ENCODE assay signal across 1 cellular context in the genomic region with DNA sequence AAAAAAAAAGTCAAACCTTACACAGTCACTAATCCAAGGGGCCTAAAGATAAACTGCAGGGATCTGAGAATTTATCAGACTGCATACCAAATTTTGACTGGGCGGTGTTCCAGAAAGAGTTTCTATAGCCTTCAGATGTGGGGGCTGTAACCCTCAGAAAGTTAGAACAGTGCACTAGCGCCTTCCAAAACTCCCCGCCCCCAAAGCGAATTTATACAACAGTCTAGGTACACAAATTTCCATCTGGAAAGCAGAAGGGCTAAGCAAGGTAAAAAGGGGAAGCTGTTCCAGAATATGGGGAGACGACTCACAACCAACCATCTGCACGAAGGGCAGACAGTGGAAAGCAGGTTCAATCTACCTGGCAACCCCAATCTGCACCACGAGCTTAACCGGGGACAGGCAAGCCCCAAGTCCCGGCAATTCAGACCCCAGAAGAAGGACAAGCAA.
TF ChIP-seq lines count a peak whose summit lies in the region.

No MANE protein-coding gene starts in this region.

TF ChIP-seq in GM23338, 12 proteins besides CTCF, POLR2A, EP300 and RAD21 (continued from another document):
- TF ChIP-seq, protein P1, sequence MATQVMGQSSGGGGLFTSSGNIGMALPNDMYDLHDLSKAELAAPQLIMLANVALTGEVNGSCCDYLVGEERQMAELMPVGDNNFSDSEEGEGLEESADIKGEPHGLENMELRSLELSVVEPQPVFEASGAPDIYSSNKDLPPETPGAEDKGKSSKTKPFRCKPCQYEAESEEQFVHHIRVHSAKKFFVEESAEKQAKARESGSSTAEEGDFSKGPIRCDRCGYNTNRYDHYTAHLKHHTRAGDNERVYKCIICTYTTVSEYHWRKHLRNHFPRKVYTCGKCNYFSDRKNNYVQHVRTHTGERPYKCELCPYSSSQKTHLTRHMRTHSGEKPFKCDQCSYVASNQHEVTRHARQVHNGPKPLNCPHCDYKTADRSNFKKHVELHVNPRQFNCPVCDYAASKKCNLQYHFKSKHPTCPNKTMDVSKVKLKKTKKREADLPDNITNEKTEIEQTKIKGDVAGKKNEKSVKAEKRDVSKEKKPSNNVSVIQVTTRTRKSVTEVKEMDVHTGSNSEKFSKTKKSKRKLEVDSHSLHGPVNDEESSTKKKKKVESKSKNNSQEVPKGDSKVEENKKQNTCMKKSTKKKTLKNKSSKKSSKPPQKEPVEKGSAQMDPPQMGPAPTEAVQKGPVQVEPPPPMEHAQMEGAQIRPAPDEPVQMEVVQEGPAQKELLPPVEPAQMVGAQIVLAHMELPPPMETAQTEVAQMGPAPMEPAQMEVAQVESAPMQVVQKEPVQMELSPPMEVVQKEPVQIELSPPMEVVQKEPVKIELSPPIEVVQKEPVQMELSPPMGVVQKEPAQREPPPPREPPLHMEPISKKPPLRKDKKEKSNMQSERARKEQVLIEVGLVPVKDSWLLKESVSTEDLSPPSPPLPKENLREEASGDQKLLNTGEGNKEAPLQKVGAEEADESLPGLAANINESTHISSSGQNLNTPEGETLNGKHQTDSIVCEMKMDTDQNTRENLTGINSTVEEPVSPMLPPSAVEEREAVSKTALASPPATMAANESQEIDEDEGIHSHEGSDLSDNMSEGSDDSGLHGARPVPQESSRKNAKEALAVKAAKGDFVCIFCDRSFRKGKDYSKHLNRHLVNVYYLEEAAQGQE (IDR thresholded peaks at IDR 0.05; ENCODE audit: unreplicated experiment) = no peak
- TF ChIP-seq JUNB (IDR thresholded peaks at IDR 0.05; ENCODE audit: unreplicated experiment) = no peak
- TF ChIP-seq, protein P2, sequence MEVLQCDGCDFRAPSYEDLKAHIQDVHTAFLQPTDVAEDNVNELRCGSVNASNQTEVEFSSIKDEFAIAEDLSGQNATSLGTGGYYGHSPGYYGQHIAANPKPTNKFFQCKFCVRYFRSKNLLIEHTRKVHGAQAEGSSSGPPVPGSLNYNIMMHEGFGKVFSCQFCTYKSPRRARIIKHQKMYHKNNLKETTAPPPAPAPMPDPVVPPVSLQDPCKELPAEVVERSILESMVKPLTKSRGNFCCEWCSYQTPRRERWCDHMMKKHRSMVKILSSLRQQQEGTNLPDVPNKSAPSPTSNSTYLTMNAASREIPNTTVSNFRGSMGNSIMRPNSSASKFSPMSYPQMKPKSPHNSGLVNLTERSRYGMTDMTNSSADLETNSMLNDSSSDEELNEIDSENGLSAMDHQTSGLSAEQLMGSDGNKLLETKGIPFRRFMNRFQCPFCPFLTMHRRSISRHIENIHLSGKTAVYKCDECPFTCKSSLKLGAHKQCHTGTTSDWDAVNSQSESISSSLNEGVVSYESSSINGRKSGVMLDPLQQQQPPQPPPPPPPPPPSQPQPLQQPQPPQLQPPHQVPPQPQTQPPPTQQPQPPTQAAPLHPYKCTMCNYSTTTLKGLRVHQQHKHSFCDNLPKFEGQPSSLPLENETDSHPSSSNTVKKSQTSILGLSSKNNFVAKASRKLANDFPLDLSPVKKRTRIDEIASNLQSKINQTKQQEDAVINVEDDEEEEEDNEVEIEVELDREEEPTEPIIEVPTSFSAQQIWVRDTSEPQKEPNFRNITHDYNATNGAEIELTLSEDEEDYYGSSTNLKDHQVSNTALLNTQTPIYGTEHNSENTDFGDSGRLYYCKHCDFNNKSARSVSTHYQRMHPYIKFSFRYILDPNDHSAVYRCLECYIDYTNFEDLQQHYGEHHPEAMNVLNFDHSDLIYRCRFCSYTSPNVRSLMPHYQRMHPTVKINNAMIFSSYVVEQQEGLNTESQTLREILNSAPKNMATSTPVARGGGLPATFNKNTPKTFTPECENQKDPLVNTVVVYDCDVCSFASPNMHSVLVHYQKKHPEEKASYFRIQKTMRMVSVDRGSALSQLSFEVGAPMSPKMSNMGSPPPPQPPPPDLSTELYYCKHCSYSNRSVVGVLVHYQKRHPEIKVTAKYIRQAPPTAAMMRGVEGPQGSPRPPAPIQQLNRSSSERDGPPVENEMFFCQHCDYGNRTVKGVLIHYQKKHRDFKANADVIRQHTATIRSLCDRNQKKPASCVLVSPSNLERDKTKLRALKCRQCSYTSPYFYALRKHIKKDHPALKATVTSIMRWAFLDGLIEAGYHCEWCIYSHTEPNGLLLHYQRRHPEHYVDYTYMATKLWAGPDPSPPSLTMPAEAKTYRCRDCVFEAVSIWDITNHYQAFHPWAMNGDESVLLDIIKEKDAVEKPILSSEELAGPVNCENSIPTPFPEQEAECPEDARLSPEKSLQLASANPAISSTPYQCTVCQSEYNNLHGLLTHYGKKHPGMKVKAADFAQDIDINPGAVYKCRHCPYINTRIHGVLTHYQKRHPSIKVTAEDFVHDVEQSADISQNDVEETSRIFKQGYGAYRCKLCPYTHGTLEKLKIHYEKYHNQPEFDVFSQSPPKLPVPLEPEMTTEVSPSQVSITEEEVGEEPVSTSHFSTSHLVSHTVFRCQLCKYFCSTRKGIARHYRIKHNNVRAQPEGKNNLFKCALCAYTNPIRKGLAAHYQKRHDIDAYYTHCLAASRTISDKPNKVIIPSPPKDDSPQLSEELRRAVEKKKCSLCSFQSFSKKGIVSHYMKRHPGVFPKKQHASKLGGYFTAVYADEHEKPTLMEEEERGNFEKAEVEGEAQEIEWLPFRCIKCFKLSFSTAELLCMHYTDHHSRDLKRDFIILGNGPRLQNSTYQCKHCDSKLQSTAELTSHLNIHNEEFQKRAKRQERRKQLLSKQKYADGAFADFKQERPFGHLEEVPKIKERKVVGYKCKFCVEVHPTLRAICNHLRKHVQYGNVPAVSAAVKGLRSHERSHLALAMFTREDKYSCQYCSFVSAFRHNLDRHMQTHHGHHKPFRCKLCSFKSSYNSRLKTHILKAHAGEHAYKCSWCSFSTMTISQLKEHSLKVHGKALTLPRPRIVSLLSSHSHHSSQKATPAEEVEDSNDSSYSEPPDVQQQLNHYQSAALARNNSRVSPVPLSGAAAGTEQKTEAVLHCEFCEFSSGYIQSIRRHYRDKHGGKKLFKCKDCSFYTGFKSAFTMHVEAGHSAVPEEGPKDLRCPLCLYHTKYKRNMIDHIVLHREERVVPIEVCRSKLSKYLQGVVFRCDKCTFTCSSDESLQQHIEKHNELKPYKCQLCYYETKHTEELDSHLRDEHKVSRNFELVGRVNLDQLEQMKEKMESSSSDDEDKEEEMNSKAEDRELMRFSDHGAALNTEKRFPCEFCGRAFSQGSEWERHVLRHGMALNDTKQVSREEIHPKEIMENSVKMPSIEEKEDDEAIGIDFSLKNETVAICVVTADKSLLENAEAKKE (CRISPR knock-in tag; IDR thresholded peaks at IDR 0.05) = no peak
- no peak for TF ChIP-seq STAT1 (IDR thresholded peaks at IDR 0.05; ENCODE audit: unreplicated experiment)
- no peak for TF ChIP-seq ZNF114 (CRISPR knock-in tag; IDR thresholded peaks at IDR 0.05)
- TF ChIP-seq POLR2AphosphoS5 (IDR thresholded peaks at IDR 0.05; ENCODE audit: low read depth) = no peak
